20 cellular contexts compared by ENCODE assay signal in the genomic region with DNA sequence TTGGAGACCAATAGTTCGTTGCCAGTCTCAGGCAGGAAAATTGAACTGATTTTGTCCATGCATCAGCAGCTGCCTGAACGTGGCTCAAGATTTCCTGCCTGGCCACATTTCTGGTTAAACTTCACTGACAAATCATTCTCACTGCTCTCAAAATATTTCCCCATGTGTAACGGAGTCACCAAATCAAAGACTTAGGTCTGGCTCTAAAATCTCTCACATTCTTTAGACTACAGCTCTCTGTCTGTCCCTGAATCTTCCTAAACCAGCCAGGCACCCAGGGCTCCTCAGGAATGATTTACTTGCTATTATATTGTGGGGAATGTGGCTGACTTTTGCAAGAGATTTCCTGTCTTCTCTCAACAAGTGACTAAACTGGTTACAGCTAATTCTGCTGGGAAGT. TPM values are rescaled to one million over a fixed set of nuclear protein-coding genes. Genes with fewer than 3 reads are reported as not detected.
A peak's percentile ranks its signal among the peaks of the same experiment; 100 is the strongest.
DNase-seq lines count a peak whose midpoint lies in the region; ATAC-seq and TF ChIP-seq lines count a peak whose summit lies in the region.
"Had no signal": no experiment of that assay in that cellular context is flagged by ENCODE, and none has a peak within 500 bp of the region (broad histone marks: within the 10 kb centered on the region; RNA-seq: fewer than 3 reads in every experiment).

No MANE protein-coding gene starts in this region.

- H3K27me3 ChIP-seq in RWPE2 (ENCODE audit: insufficient read depth, poor library complexity, severe bottlenecking) (no peaks in the 10 kb centered on the region), neuronal stem cell (ENCODE audit: control insufficient read depth in 3 of 3, insufficient read depth in 3 of 3, low read depth in 1 of 3, low read length in 3 of 3) (no peaks in the 10 kb centered on the region)
- H3K27me3 ChIP-seq: right atrium auricular region had no signal

- no peak overlapping the region for H3K4ac ChIP-seq in neuronal stem cell (ENCODE audit: low read length)

- H2BK12ac ChIP-seq in neuronal stem cell (ENCODE audit: low read length) = no peak overlapping the region

- DNase-seq in EH (ENCODE audit: low read depth) = peak; percentile 71
- DNase-seq in RWPE2 (ENCODE audit: low spot score) = no peak
- peak; percentile 39 for DNase-seq in fibroblast of the aortic adventitia (ENCODE audit: low read depth)
- no peak for DNase-seq in neuronal stem cell (ENCODE audit: low spot score)
- no peak for DNase-seq in NCI-H748 treated with DMSO at 0.1 percent for 48 hours (lab: John Stamatoyannopoulos, UW)
- no peak for DNase-seq in NCI-H345 (lab: John Stamatoyannopoulos, UW)
- DNase-seq: activated CD4-positive, alpha-beta T cell treated with anti-CD3 and anti-CD28 coated beads, Interleukin-2, amount 10 ng/mL, durations not matched to agents 24 days and 14 days; central memory CD4-positive, alpha-beta T cell; heart right ventricle; left colon; MM.1S; naive thymus-derived CD8-positive, alpha-beta T cell; Right ventricle myocardium superior; stimulated activated CD4-positive, alpha-beta T cell treated with anti-CD3 and anti-CD28 coated beads, Interleukin-1b, Interleukin-23, amount 100 ng/mL, for 48 hours had no signal

- no peak overlapping the region for H3K14ac ChIP-seq in neuronal stem cell (ENCODE audit: low read length)

- no peaks in the 10 kb centered on the region for H3K79me1 ChIP-seq in neuronal stem cell (ENCODE audit: low read depth, low read length)

- peak overlapping the region; percentile 74 for H2AFZ ChIP-seq in neuronal stem cell (ENCODE audit: low read length)

- ATAC-seq in RWPE2 (ENCODE audit: low read depth) (peak; percentile 52; the same call in 2 of the 3 replicates), HG03045 (IDR thresholded peaks at IDR 0.05; ENCODE audit: unreplicated experiment) (no peak), HG03097 (IDR thresholded peaks at IDR 0.05; ENCODE audit: low FRiP score, unreplicated experiment) (no peak)
- ATAC-seq: heart right ventricle; left colon; naive thymus-derived CD8-positive, alpha-beta T cell had no signal

- no peaks in the 10 kb centered on the region for H3K36me3 ChIP-seq in RWPE2 (ENCODE audit: low read depth)
- H3K36me3 ChIP-seq in neuronal stem cell (replicated peaks in 1 of 2; ENCODE audit: control insufficient read depth in 2 of 2, insufficient read depth in 2 of 2, low read length in 2 of 2) = no peaks in the 10 kb centered on the region
- H3K36me3 ChIP-seq: heart right ventricle, right atrium auricular region had no signal

- no peak overlapping the region for H2BK15ac ChIP-seq in neuronal stem cell (ENCODE audit: low read length)

- H2BK120ac ChIP-seq in neuronal stem cell (ENCODE audit: low read depth, low read length) = no peak overlapping the region

- H3K4me3 ChIP-seq in RWPE2 (ENCODE audit: severe bottlenecking) = no peak overlapping the region
- H3K4me3 ChIP-seq in fibroblast of the aortic adventitia (ENCODE audit: low read depth, low read length) = no peak overlapping the region
- no peak overlapping the region for H3K4me3 ChIP-seq in neuronal stem cell (ENCODE audit: low read length in 2 of 2)
- H3K4me3 ChIP-seq: heart right ventricle, right atrium auricular region had no signal

- H4K91ac ChIP-seq in neuronal stem cell (ENCODE audit: low read depth, low read length, poor library complexity) = no peak overlapping the region

- no peak overlapping the region for H3K23ac ChIP-seq in neuronal stem cell (ENCODE audit: low read depth, low read length, poor library complexity)

- H3K18ac ChIP-seq in neuronal stem cell (ENCODE audit: low read length) = no peak overlapping the region

- no CpG with 5 or more reads among the region's 3 CpGs for WGBS in neuronal stem cell (ENCODE audit: extremely low coverage in 2 of 2, insufficient read length in 2 of 2, insufficient replicate concordance in 1 of 2), 2 donors

- H3K4me1 ChIP-seq in RWPE2 (ENCODE audit: insufficient read depth, poor library complexity, severe bottlenecking) = peaks cover 32% of the 10 kb centered on the region
- H3K4me1 ChIP-seq in neuronal stem cell (ENCODE audit: control insufficient read depth in 2 of 2, insufficient read depth in 1 of 2, low read depth in 1 of 2, low read length in 2 of 2) = peaks cover 1 to 8% of the 10 kb centered on the region in 2 donors

- H4K8ac ChIP-seq in neuronal stem cell (ENCODE audit: low read depth, low read length) = no peak overlapping the region

- peak overlapping the region; percentile 3 for H3K27ac ChIP-seq in RWPE2 (ENCODE audit: poor library complexity, severe bottlenecking)
- no peak overlapping the region for H3K27ac ChIP-seq in neuronal stem cell (replicated peaks; ENCODE audit: low read length)
- H3K27ac ChIP-seq: heart right ventricle, right atrium auricular region had no signal

- H3K9me3 ChIP-seq in RWPE2 (ENCODE audit: severe bottlenecking) = no peaks in the 10 kb centered on the region
- no peaks in the 10 kb centered on the region for H3K9me3 ChIP-seq in neuronal stem cell (replicated peaks in 1 of 2; ENCODE audit: control insufficient read depth in 2 of 2, insufficient read depth in 1 of 2, low read depth in 1 of 2, low read length in 2 of 2)
- H3K9me3 ChIP-seq: heart right ventricle, right atrium auricular region had no signal

- no peak overlapping the region for H3K9ac ChIP-seq in neuronal stem cell (ENCODE audit: low read depth, low read length, poor library complexity)

- no peak overlapping the region for H3K4me2 ChIP-seq in neuronal stem cell (ENCODE audit: insufficient read depth, low read length, poor library complexity, severe bottlenecking)

- H2AK5ac ChIP-seq in neuronal stem cell (ENCODE audit: low read depth, low read length) = no peak overlapping the region

- H2BK5ac ChIP-seq in neuronal stem cell (ENCODE audit: low read length) = no peak overlapping the region

- TF ChIP-seq CTCF in RWPE2 (IDR thresholded peaks at IDR 0.05; ENCODE audit: poor library complexity, severe bottlenecking) (no peak), fibroblast of the aortic adventitia (IDR thresholded peaks at IDR 0.05; ENCODE audit: insufficient read depth, low read length) (no peak)

RNA-seq across cellular contexts. Expression of a gene that starts 49.2 kb away (rescaled TPM):
- not detected in 2 replicates for total RNA-seq in fibroblast of the aortic adventitia (ENCODE audit: low replicate concordance)
- not detected for polyA plus RNA-seq in neuronal stem cell (2013, experiment 1 of 2)
- polyA plus RNA-seq in neuronal stem cell (2013, experiment 2 of 2) = not detected
- total RNA-seq: activated CD4-positive, alpha-beta T cell treated with anti-CD3 and anti-CD28 coated beads, Interleukin-2, amount 10 ng/mL, durations not matched to agents 24 days and 14 days; heart right ventricle; left colon; naive thymus-derived CD8-positive, alpha-beta T cell; right atrium auricular region; Right ventricle myocardium superior; T-helper 2 cell treated with Interferon-gamma antibody and Interleukin-4, amounts not matched to agents 100 ng/mL and 5 ng/mL, for 36 hours had no signal
- polyA plus RNA-seq: AG04450; heart right ventricle; naive thymus-derived CD8-positive, alpha-beta T cell; thymus had no signal

Comparison
In these comparisons a context has a peak if more than half of its experiments do, and no peak if none do; other contexts are left out.
1. DNase-seq: peak in EH (single experiment) and fibroblast of the aortic adventitia (single experiment); none in RWPE2 (single experiment), neuronal stem cell (single experiment), NCI-H748 treated with DMSO at 0.1 percent for 48 hours (single experiment) and NCI-H345 (single experiment).